ENCODE assay signal across 8 cellular contexts in genomic region chr14:106011631-106012360, GRCh38.
DNase-seq lines count a peak whose midpoint lies in the region; ATAC-seq, FAIRE-seq and TF ChIP-seq lines count a peak whose summit lies in the region.
"Not testable (repeated sequence)": the region's sequence is repeated elsewhere in the genome, so short reads cannot be mapped to it uniquely, and the experiment has no call there.

No MANE protein-coding gene starts in this region.

- TF ChIP-seq POLR2A in H54 (IDR thresholded peaks at IDR 0.05; ENCODE audit: low read depth, low read length); GM12878 (IDR thresholded peaks at IDR 0.05; ENCODE audit: low read depth, low read length): not testable (repeated sequence)

- H3K27ac ChIP-seq in CD4-positive, CD25-positive, alpha-beta regulatory T cell (ENCODE audit: insufficient read depth, low read length, poor library complexity, severe bottlenecking); GM12878 (ENCODE audit: control insufficient read depth, insufficient read depth): not testable (repeated sequence)

- SMC1A ChIA-PET in GM12878 (lab: Charles Lee; ENCODE audit: uncharacterized antibody, unreplicated experiment): not testable (repeated sequence)

- H3K9me3 ChIP-seq in CD4-positive, CD25-positive, alpha-beta regulatory T cell (ENCODE audit: control insufficient read depth in 2 of 2, low read length in 2 of 2); GM12878 (replicated peaks; ENCODE audit: control insufficient read depth, insufficient read depth, low read length): not testable (repeated sequence)

- H3K27me3 Mint-ChIP-seq in CD4-positive, CD25-positive, alpha-beta regulatory T cell: peaks cover 12% of the 10 kb centered on the region

- H4K20me1 ChIP-seq in GM12878 (ENCODE audit: control insufficient read depth, insufficient read depth): not testable (repeated sequence)

- not testable (repeated sequence) for H3K4me3 Mint-ChIP-seq in CD4-positive, CD25-positive, alpha-beta regulatory T cell

- RAD21 ChIA-PET in GM12878 (lab: Charles Lee; ENCODE audit: unreplicated experiment): not testable (repeated sequence)

- H3K4me3 ChIP-seq in CD4-positive, CD25-positive, alpha-beta regulatory T cell (ENCODE audit: low read depth, low read length); GM12878: not testable (repeated sequence)

- WGBS in GM12878 (ENCODE audit: insufficient coverage, insufficient replicate concordance, low lambda C conversion rate, missing lambda C conversion rate): 7% methylated on average over 3 of the region's 22 CpGs

- peak overlapping the region in 2 of 3 donors; percentile 55 to 72 for H3K27ac Mint-ChIP-seq in CD4-positive, CD25-positive, alpha-beta regulatory T cell

- not testable (repeated sequence) for H3K27me3 ChIP-seq in CD4-positive, CD25-positive, alpha-beta regulatory T cell (ENCODE audit: control insufficient read depth, insufficient read depth, low read length); GM12878 (replicated peaks in 1 of 2; ENCODE audit: control insufficient read depth in 2 of 2, insufficient read depth in 2 of 2, low read length in 1 of 2)

- not testable (repeated sequence) for H3K4me1 ChIP-seq in CD4-positive, CD25-positive, alpha-beta regulatory T cell (ENCODE audit: control insufficient read depth, insufficient read depth, low read length, poor library complexity, severe bottlenecking); GM12878 (ENCODE audit: control insufficient read depth, insufficient read depth, low read length)

- not testable (repeated sequence) for H3K36me3 Mint-ChIP-seq in CD4-positive, CD25-positive, alpha-beta regulatory T cell

- not testable (repeated sequence) for H2AFZ ChIP-seq in GM12878 (ENCODE audit: control insufficient read depth, low read depth, low read length)

- H3K4me2 ChIP-seq in GM12878 (ENCODE audit: control insufficient read depth, insufficient read depth): not testable (repeated sequence)

- H3K9me3 Mint-ChIP-seq in CD4-positive, CD25-positive, alpha-beta regulatory T cell: not testable (repeated sequence)

- FAIRE-seq in H54 (lab: Jason Lieb, UNC): peak; percentile 62
- FAIRE-seq in GM12878 (lab: Jason Lieb, UNC): not testable (repeated sequence)

- not testable (repeated sequence) for BruUV-seq in GM12878 (replicated peaks; lab: Mats Ljungman, UMichigan)

- H3K79me2 ChIP-seq in GM12878 (ENCODE audit: control insufficient read depth, insufficient read depth, low read length): not testable (repeated sequence)

- H3K9ac ChIP-seq in GM12878 (ENCODE audit: control insufficient read depth, insufficient read depth, low read length): not testable (repeated sequence)

- peak in 1 of 3 experiments; percentile 22; a peak in 1 of 6 replicates for TF ChIP-seq CTCF in GM12878 (IDR thresholded peaks at IDR 0.05 in 2 of 3, conservative IDR thresholded peaks at IDR 0.05 in 1 of 3; ENCODE audit: control insufficient read depth in 2 of 3, extremely low read depth in 1 of 3, insufficient read depth in 1 of 3, low read depth in 3 of 3, low read length in 3 of 3)

- in situ Hi-C loops in GM12878 (cut with MboI): loop anchor here (25.0 kb wide), 1 partner anchor 349 kb away; no protein-coding TSS in a partner anchor

- H3K36me3 ChIP-seq in CD4-positive, CD25-positive, alpha-beta regulatory T cell (ENCODE audit: control insufficient read depth, insufficient read depth, low read length); GM12878 (ENCODE audit: control insufficient read depth in 2 of 2, insufficient read depth in 2 of 2, low read length in 1 of 2): not testable (repeated sequence)

- POLR2A ChIA-PET in GM12878 (lab: Charles Lee): not testable (repeated sequence)

- ATAC-seq in CD4-positive, CD25-positive, alpha-beta regulatory T cell (ENCODE audit: low read depth in 2 of 2): peak; percentile 46 to 74
- not testable (repeated sequence) for ATAC-seq in GM12878

- H3K4me1 Mint-ChIP-seq in CD4-positive, CD25-positive, alpha-beta regulatory T cell: peaks cover 0 to 54% (median 26%) of the 10 kb centered on the region in 4 donors

- intact Hi-C loops in GM12878 (cut with micrococcal nuclease; ENCODE audit: unreplicated experiment): not testable (repeated sequence)

- CTCF ChIA-PET in GM12878 (lab: Yijun Ruan, JAX): not testable (repeated sequence)

- DNase-seq in CD4-positive, CD25-positive, alpha-beta regulatory T cell: peak; percentile 34 to 63 (median 57)
- DNase-seq in H54 (ENCODE audit: insufficient read length, low spot score) (peak; percentile 51), NCI-H1694 (lab: John Stamatoyannopoulos, UW) (peak; percentile 84), SIG-M5 treated with dmso at 0.1 percent for 504 hours (lab: John Stamatoyannopoulos, UW; ENCODE audit: unreplicated experiment) (peak; percentile 24), myocyte (ENCODE audit: low read depth) (peak; percentile 18)
- peak; percentile 51 to 64 for DNase-seq in activated CD8-positive, alpha-beta memory T cell treated with anti-CD3 and anti-CD28 coated beads for 1 hour (ENCODE audit: extremely low read depth in 1 of 2, low read depth in 1 of 2)
- DNase-seq in GM12878 (ENCODE audit: low read depth, low spot score): not testable (repeated sequence)
- DNase-seq in stimulated activated CD8-positive, alpha-beta memory T cell treated with anti-CD3 and anti-CD28 coated beads, Interleukin-4, amount 100 ng/mL, for 1 hour (ENCODE audit: low read depth in 2 of 2, low spot score in 1 of 2): peak; percentile 49 to 53

- not testable (repeated sequence) for TF ChIP-seq EP300 in GM12878 (IDR thresholded peaks at IDR 0.05; ENCODE audit: borderline replicate concordance in 1 of 2, control insufficient read depth in 1 of 2, low read depth in 2 of 2, low read length in 2 of 2)

- peak; percentile 49 for TF ChIP-seq RAD21 in GM12878 (IDR thresholded peaks at IDR 0.05; ENCODE audit: insufficient read depth, low read depth, low read length)

TF ChIP-seq in GM12878, 131 proteins besides CTCF, POLR2A, EP300 and RAD21:
- 0 out of 2 replicates have a peak, but pooled peaks have one; percentile 26 for TF ChIP-seq TCF3 (IDR thresholded peaks at IDR 0.05; ENCODE audit: borderline replicate concordance, insufficient read depth, low read depth, low read length)
TF ChIP-seq in GM12878: peak in this region for 1; not testable (repeated sequence) for 130.
